ENCODE assay signal across 9 cellular contexts in the genomic region with DNA sequence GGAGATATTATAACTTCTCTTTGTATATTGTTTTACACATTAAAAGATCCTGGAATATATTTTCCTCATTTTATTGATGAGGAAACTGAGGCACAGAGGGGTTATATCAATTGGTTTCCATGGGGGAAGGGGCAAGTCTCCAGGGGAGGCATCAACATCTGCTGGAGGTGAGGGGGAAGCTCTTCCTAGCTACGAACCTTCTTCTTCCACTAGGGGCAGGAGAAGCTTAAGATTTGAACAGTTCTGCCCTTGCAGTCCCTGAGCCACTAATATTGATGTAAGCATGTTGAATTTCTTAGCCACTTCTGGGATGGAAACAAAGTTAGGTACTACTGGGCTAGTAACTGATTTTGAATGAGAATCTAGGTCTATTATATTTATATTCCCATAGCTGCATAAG.
DNase-seq lines count a peak whose midpoint lies in the region; ATAC-seq, FAIRE-seq and TF ChIP-seq lines count a peak whose summit lies in the region.
"Had no signal": no experiment of that assay in that cellular context is flagged by ENCODE, and none has a peak within 500 bp of the region (broad histone marks: within the 10 kb centered on the region; RNA-seq: fewer than 3 reads in every experiment).

No MANE protein-coding gene starts in this region.

- TF ChIP-seq CTCF in A549 (IDR thresholded peaks at IDR 0.05) (peak; percentile 21; the same call in 2 of the 3 replicates), KMS-11 (conservative IDR thresholded peaks at IDR 0.05; ENCODE audit: low read depth, low read length) (peak; percentile 53), choroid plexus epithelial cell (conservative IDR thresholded peaks at IDR 0.05; ENCODE audit: low read depth, low read length) (peak; percentile 54)

- no peaks in the 10 kb centered on the region for H3K9me3 ChIP-seq in A549

- H4K20me1 ChIP-seq in KMS-11 (ENCODE audit: insufficient read depth): no peaks in the 10 kb centered on the region

- H3K36me3 Mint-ChIP-seq in activated CD8-positive, alpha-beta T cell treated with anti-CD3 and anti-CD28 coated beads, Interleukin-2, amount 10 ng/mL, durations not matched to agents 7 days and 5 days (ENCODE audit: low read depth): no peaks in the 10 kb centered on the region

- H3K27me3 Mint-ChIP-seq in activated CD8-positive, alpha-beta T cell treated with anti-CD3 and anti-CD28 coated beads, Interleukin-2, amount 10 ng/mL, durations not matched to agents 7 days and 5 days (ENCODE audit: low read depth): no peaks in the 10 kb centered on the region

- H3K9me3 Mint-ChIP-seq in activated CD8-positive, alpha-beta T cell treated with anti-CD3 and anti-CD28 coated beads, Interleukin-2, amount 10 ng/mL, durations not matched to agents 7 days and 5 days (ENCODE audit: insufficient read depth): no peaks in the 10 kb centered on the region

- H3K27me3 ChIP-seq in KMS-11 (ENCODE audit: insufficient read depth, low read depth): no peaks in the 10 kb centered on the region

- no peak for TF ChIP-seq POLR2A in A549 (IDR thresholded peaks at IDR 0.05; ENCODE audit: low read length)

- no peak overlapping the region for H2AFZ ChIP-seq in KMS-11 (ENCODE audit: low read depth)

- no peaks in the 10 kb centered on the region for H3K4me1 ChIP-seq in A549
- no peaks in the 10 kb centered on the region for H3K4me1 ChIP-seq in KMS-11 (ENCODE audit: low read depth, poor library complexity, severe bottlenecking)

- H3K4me2 ChIP-seq in A549: no peak overlapping the region
- H3K4me2 ChIP-seq in KMS-11: no peak overlapping the region

- H3K27ac ChIP-seq in A549 (no peak overlapping the region), KMS-11 (no peak overlapping the region), caudate nucleus (ENCODE audit: low read depth, low read length) (no peak overlapping the region), substantia nigra (ENCODE audit: low read depth, low read length, poor library complexity, severe bottlenecking) (no peak overlapping the region)

- FAIRE-seq in A549 (lab: Jason Lieb, UNC): no peak
- FAIRE-seq: RCC 7860 had no signal

- peak; percentile 82 to 83; a peak in 5 of 6 replicates for ATAC-seq in A549
- ATAC-seq in GM18502 (IDR thresholded peaks at IDR 0.05; ENCODE audit: poor library complexity, unreplicated experiment): peak; percentile 60
- no peak for ATAC-seq in activated CD8-positive, alpha-beta T cell treated with anti-CD3 and anti-CD28 coated beads, Interleukin-2, amount 10 ng/mL, durations not matched to agents 7 days and 5 days

- POLR2A ChIA-PET in A549 (lab: Yijun Ruan, JAX): no interaction called here
- POLR2A ChIA-PET in activated CD8-positive, alpha-beta T cell treated with anti-CD3 and anti-CD28 coated beads, Interleukin-2, amount 10 ng/mL, durations not matched to agents 7 days and 5 days (lab: Charles Lee): no interaction called here

- H3K9ac ChIP-seq in KMS-11: no peak overlapping the region

- no peak overlapping the region for H3K4me3 ChIP-seq in A549
- no peak overlapping the region for H3K4me3 ChIP-seq in KMS-11 (IDR thresholded peaks at IDR 0.05; ENCODE audit: insufficient read depth, low read depth, low read length)
- no peak overlapping the region for H3K4me3 ChIP-seq in choroid plexus epithelial cell (ENCODE audit: low read depth, low read length)

- TF ChIP-seq EP300 in A549 (IDR thresholded peaks at IDR 0.05): no peak

- no peaks in the 10 kb centered on the region for H3K4me1 Mint-ChIP-seq in activated CD8-positive, alpha-beta T cell treated with anti-CD3 and anti-CD28 coated beads, Interleukin-2, amount 10 ng/mL, durations not matched to agents 7 days and 5 days (ENCODE audit: low read depth)

- TF ChIP-seq RAD21 in A549 (conservative IDR thresholded peaks at IDR 0.05 in 1 of 2, IDR thresholded peaks at IDR 0.05 in 1 of 2): peak; percentile 15 to 37; a peak in 2 of 5 replicates

- DNase-seq in A549 (ENCODE audit: low read depth in 1 of 2, low spot score in 1 of 2): peak; percentile 3 to 39
- DNase-seq in choroid plexus epithelial cell (ENCODE audit: low read depth): peak; percentile 24
- no peak for DNase-seq in retina
- DNase-seq in caudate nucleus (lab: John Stamatoyannopoulos, UW): no peak
- no peak for DNase-seq in activated CD8-positive, alpha-beta T cell treated with anti-CD3 and anti-CD28 coated beads, Interleukin-2, amount 10 ng/mL, durations not matched to agents 7 days and 5 days
- no peak for DNase-seq in substantia nigra (lab: John Stamatoyannopoulos, UW)

- H3K79me2 ChIP-seq in KMS-11 (ENCODE audit: insufficient read depth, low read depth): no peaks in the 10 kb centered on the region

- no peaks in the 10 kb centered on the region for H3K36me3 ChIP-seq in KMS-11 (ENCODE audit: insufficient read depth)

- CTCF ChIA-PET in A549 (lab: Yijun Ruan, JAX): interaction anchor here (1.0 to 1.5 kb wide), 5 partner anchors 9 to 622 kb away, joined by 3 to 4 read pairs (median 3); no protein-coding TSS in a partner anchor
- CTCF ChIA-PET in activated CD8-positive, alpha-beta T cell treated with anti-CD3 and anti-CD28 coated beads, Interleukin-2, amount 10 ng/mL, durations not matched to agents 7 days and 5 days (lab: Charles Lee): interaction anchor here (0.9 to 1.5 kb wide), 2 partner anchors 23 to 122 kb away, joined by 3 read pairs; no protein-coding TSS in a partner anchor

- H3K27ac Mint-ChIP-seq in activated CD8-positive, alpha-beta T cell treated with anti-CD3 and anti-CD28 coated beads, Interleukin-2, amount 10 ng/mL, durations not matched to agents 7 days and 5 days: no peak overlapping the region

- no peak overlapping the region for H3K4me3 Mint-ChIP-seq in activated CD8-positive, alpha-beta T cell treated with anti-CD3 and anti-CD28 coated beads, Interleukin-2, amount 10 ng/mL, durations not matched to agents 7 days and 5 days

- 0% methylated on average over 1 of the region's 1 CpG for WGBS in A549 (ENCODE audit: missing lambda C conversion rate)

TF ChIP-seq in A549, 52 proteins besides CTCF, POLR2A, EP300 and RAD21:
- TF ChIP-seq EHF (CRISPR knock-in tag; IDR thresholded peaks at IDR 0.05) (no peak), EHMT2 (IDR thresholded peaks at IDR 0.05; ENCODE audit: low read depth) (no peak), HEYL (CRISPR knock-in tag; IDR thresholded peaks at IDR 0.05) (no peak), RNF2 (IDR thresholded peaks at IDR 0.05; ENCODE audit: borderline replicate concordance, low read depth) (no peak), MAFK (IDR thresholded peaks at IDR 0.05; ENCODE audit: partially characterized antibody) (no peak), FOSL2 (IDR thresholded peaks at IDR 0.05) (no peak), FOSL2 (CRISPR knock-in tag; IDR thresholded peaks at IDR 0.05) (no peak), TP53 (CRISPR knock-in tag; IDR thresholded peaks at IDR 0.05) (no peak), HOXB13 (CRISPR knock-in tag; IDR thresholded peaks at IDR 0.05; ENCODE audit: low read depth) (no peak), JUN (IDR thresholded peaks at IDR 0.05) (no peak)
- TF ChIP-seq, protein P1, sequence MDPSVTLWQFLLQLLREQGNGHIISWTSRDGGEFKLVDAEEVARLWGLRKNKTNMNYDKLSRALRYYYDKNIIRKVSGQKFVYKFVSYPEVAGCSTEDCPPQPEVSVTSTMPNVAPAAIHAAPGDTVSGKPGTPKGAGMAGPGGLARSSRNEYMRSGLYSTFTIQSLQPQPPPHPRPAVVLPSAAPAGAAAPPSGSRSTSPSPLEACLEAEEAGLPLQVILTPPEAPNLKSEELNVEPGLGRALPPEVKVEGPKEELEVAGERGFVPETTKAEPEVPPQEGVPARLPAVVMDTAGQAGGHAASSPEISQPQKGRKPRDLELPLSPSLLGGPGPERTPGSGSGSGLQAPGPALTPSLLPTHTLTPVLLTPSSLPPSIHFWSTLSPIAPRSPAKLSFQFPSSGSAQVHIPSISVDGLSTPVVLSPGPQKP (IDR thresholded peaks at IDR 0.05; ENCODE audit: low read depth, low read length): no peak

Comparison
In these comparisons a context has a peak if more than half of its experiments do, and no peak if none do; other contexts are left out.
1. DNase-seq: peak in A549 (2 of 2) and choroid plexus epithelial cell (single experiment); none in retina (single experiment), caudate nucleus (0 of 61), activated CD8-positive, alpha-beta T cell treated with anti-CD3 and anti-CD28 coated beads, Interleukin-2, amount 10 ng/mL, durations not matched to agents 7 days and 5 days (single experiment) and substantia nigra (0 of 49).
2. Peak in every context shown above with its lines, with median percentiles within 50 percentile points of each other: CTCF ChIP-seq.